1 cellular context compared by ENCODE assay signal in genomic region chr1:174809755-174810280, GRCh38.
TF ChIP-seq lines count a peak whose summit lies in the region.

No MANE protein-coding gene starts in this region.

TF ChIP-seq in WTC11, 78 proteins besides CTCF, POLR2A, EP300 and RAD21:
- no peak for TF ChIP-seq CDX4 (CRISPR knock-in tag; IDR thresholded peaks at IDR 0.05; ENCODE audit: borderline replicate concordance)
- no peak for TF ChIP-seq HMGA2 (CRISPR knock-in tag; IDR thresholded peaks at IDR 0.05)
- TF ChIP-seq MLX (CRISPR knock-in tag; IDR thresholded peaks at IDR 0.05), result no peak
- no peak for TF ChIP-seq ESRRA (CRISPR knock-in tag; IDR thresholded peaks at IDR 0.05; ENCODE audit: borderline replicate concordance)
- TF ChIP-seq CREM (CRISPR knock-in tag; IDR thresholded peaks at IDR 0.05), result no peak
- TF ChIP-seq IRF1 (CRISPR knock-in tag; IDR thresholded peaks at IDR 0.05), result no peak
- no peak for TF ChIP-seq ZNF281 (CRISPR knock-in tag; IDR thresholded peaks at IDR 0.05)
- no peak for TF ChIP-seq HMGXB4 (CRISPR knock-in tag; IDR thresholded peaks at IDR 0.05)
- TF ChIP-seq FOXP1 (CRISPR knock-in tag; IDR thresholded peaks at IDR 0.05; ENCODE audit: borderline replicate concordance), result no peak
- TF ChIP-seq ZNF219 (CRISPR knock-in tag; IDR thresholded peaks at IDR 0.05; ENCODE audit: borderline replicate concordance), result no peak
- TF ChIP-seq TCF7 (CRISPR knock-in tag; IDR thresholded peaks at IDR 0.05; ENCODE audit: low read depth), result no peak
- no peak for TF ChIP-seq GRHL2 (CRISPR knock-in tag; IDR thresholded peaks at IDR 0.05; ENCODE audit: insufficient replicate concordance, severe bottlenecking)
- TF ChIP-seq FOXJ3 (CRISPR knock-in tag; IDR thresholded peaks at IDR 0.05; ENCODE audit: borderline replicate concordance), result no peak
- no peak for TF ChIP-seq ATF3 (CRISPR knock-in tag; conservative IDR thresholded peaks at IDR 0.05)
- no peak for TF ChIP-seq ATF1 (CRISPR knock-in tag; IDR thresholded peaks at IDR 0.05)
- TF ChIP-seq SMAD3 (CRISPR knock-in tag; IDR thresholded peaks at IDR 0.05; ENCODE audit: borderline replicate concordance), result no peak
- no peak for TF ChIP-seq ZNF532 (CRISPR knock-in tag; IDR thresholded peaks at IDR 0.05; ENCODE audit: borderline replicate concordance)
